Comparison of ENCODE assay signal across 1 cellular context in the genomic region with DNA sequence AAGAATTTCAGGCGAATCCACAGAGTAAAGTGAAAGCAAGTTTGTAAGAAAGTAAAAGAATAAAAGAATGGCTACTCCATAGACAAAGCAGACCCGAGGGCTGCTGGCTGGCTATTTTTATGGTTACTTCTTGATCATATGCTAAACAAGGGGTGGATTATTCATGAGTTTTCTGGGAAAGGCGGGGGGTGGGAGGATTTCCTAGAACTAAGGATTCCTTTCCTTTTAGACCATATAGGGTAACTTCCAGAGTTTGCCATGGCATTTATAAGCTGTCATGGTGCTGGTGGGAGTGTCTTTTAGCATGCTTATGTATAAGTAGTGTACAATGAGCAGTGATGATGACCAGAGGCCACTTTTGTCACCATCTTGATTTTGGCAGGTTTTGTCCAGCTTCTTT.
A peak's percentile ranks its signal among the peaks of the same experiment; 100 is the strongest.
TF ChIP-seq lines count a peak whose summit lies in the region.

No MANE protein-coding gene starts in this region.

TF ChIP-seq in K562, 482 proteins besides CTCF, POLR2A, EP300 and RAD21:
- TF ChIP-seq STAT5A (IDR thresholded peaks at IDR 0.05; ENCODE audit: borderline replicate concordance, low read length): peak; percentile 54; the same call in 1 of the 2 replicates
- TF ChIP-seq EGR1 (conservative IDR thresholded peaks at IDR 0.05): 0 out of 2 replicates have a peak, but pooled peaks have one; percentile 13
- TF ChIP-seq SRF (CRISPR knock-in tag; IDR thresholded peaks at IDR 0.05): peak in 1 of 2 experiments; percentile 92; a peak in 2 of 4 replicates
- no peak for TF ChIP-seq ZNF146 (CRISPR knock-in tag; IDR thresholded peaks at IDR 0.05; ENCODE audit: unreplicated experiment)
